14 cellular contexts compared by ENCODE assay signal in the genomic region with DNA sequence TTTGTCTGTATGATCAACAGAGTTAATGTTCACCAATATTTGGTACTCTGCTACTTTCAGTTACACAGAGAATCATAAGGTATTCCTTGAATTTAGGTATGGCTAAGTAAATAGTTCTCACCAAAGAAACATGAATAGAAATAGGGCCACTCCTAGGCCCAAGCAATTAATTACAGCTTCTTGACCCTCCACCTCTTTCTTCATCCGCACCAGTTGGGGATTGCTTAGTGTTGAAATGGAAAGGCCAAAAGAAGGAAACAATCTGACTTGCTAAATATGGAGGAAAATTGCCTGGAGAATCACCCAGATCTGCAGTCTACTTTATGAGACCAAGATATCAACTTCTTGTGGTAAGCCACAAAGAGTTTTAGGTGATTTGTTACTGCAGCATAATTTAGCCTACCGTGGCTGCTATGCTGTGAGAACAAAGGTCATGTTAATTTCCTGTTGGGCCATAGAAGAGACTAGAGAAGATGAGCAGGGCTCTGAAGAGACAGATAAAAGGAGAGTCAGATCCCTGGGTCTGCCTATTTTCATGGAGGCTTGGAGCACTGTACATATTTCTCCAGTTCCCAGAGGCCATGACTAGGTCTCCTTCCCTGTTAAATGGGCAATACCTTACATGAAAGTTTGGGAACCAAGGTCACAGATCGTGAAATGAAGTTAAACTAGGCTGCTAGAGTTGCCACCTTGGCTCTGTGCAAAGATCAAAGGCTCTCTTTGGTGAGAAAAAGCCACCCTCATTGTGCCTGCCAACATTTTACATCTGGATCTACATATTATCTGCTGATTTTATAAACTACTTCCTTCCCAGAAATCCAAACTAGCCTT.
DNase-seq lines count a peak whose midpoint lies in the region; ATAC-seq and TF ChIP-seq lines count a peak whose summit lies in the region.
"Had no signal": no experiment of that assay in that cellular context is flagged by ENCODE, and none has a peak within 500 bp of the region (broad histone marks: within the 10 kb centered on the region; RNA-seq: fewer than 3 reads in every experiment).

No MANE protein-coding gene starts in this region.

- DNase-seq in CD8-positive, alpha-beta memory T cell, result peak in 2 of 5 donors; percentile 54 to 60
- DNase-seq in GM23338 (ENCODE audit: low spot score), result no peak
- DNase-seq in mucosa of descending colon, result no peak
- DNase-seq in osteoblast (ENCODE audit: insufficient read length, low spot score, missing footprints), result no peak
- no peak for DNase-seq in NCI-H187 (lab: John Stamatoyannopoulos, UW)
- DNase-seq: activated B cell treated with CpG ODN at 0.5 μM for 24 hours, activated gamma-delta T cell treated with Interleukin-2 at 50 U/mL for 16 hours, COR-L47, mammary epithelial cell had no signal

- POLR2A ChIA-PET in CD8-positive, alpha-beta memory T cell (lab: Charles Lee), result interaction anchor here (1.5 kb wide), 1 partner anchor 54 kb away, joined by 4 read pairs; no protein-coding TSS in a partner anchor

- intact Hi-C loops in mucosa of descending colon (cut with DNase I, micrococcal nuclease), result no loop called here

- H4K20me1 ChIP-seq in GM23338 (replicated peaks; ENCODE audit: insufficient read depth) (no peaks in the 10 kb centered on the region), osteoblast (ENCODE audit: insufficient read depth, low read length) (no peaks in the 10 kb centered on the region)

- H3K9me2 ChIP-seq in GM23338 (ENCODE audit: insufficient read depth), result 0 out of 2 replicates have a peak, but pooled peaks cover 8% of the 10 kb centered on the region

- no peaks in the 10 kb centered on the region for H3K36me3 Mint-ChIP-seq in CD8-positive, alpha-beta memory T cell
- H3K36me3 Mint-ChIP-seq in GM23338 (ENCODE audit: low read depth), result peaks cover 3% of the 10 kb centered on the region; the same call in 1 of the 3 replicates
- no peaks in the 10 kb centered on the region for H3K36me3 Mint-ChIP-seq in activated T-helper 17 cell treated with anti-CD3 and anti-CD28 coated beads, Interleukin-2, amount 50 U/mL, for 72 hours (ENCODE audit: low read depth)

- no peaks in the 10 kb centered on the region for H3K27me3 ChIP-seq in CD8-positive, alpha-beta memory T cell (ENCODE audit: insufficient read depth, low read length, poor library complexity, severe bottlenecking)
- H3K27me3 ChIP-seq in GM23338 (ENCODE audit: insufficient read depth) (no peaks in the 10 kb centered on the region), osteoblast (ENCODE audit: insufficient read depth, low read length) (no peaks in the 10 kb centered on the region)
- H3K27me3 ChIP-seq: neutrophil had no signal

- peak overlapping the region; percentile 81 to 95 (median 92) for H3K27ac Mint-ChIP-seq in CD8-positive, alpha-beta memory T cell
- H3K27ac Mint-ChIP-seq in GM23338, result no peak overlapping the region
- peak overlapping the region; percentile 81 for H3K27ac Mint-ChIP-seq in activated T-helper 17 cell treated with anti-CD3 and anti-CD28 coated beads, Interleukin-2, amount 50 U/mL, for 72 hours
- H3K27ac Mint-ChIP-seq: activated B cell treated with CpG ODN at 0.5 μM for 24 hours had no signal

- H3K9me3 ChIP-seq in CD8-positive, alpha-beta memory T cell (ENCODE audit: low read length), result no peaks in the 10 kb centered on the region
- no peaks in the 10 kb centered on the region for H3K9me3 ChIP-seq in mucosa of descending colon
- H3K9me3 ChIP-seq in osteoblast (ENCODE audit: low read depth, low read length), result no peaks in the 10 kb centered on the region
- H3K9me3 ChIP-seq: neutrophil had no signal

- no peaks in the 10 kb centered on the region for H3F3A ChIP-seq in GM23338 (replicated peaks; ENCODE audit: low read depth)

- no peak overlapping the region for H3K4me2 ChIP-seq in GM23338
- H3K4me2 ChIP-seq in osteoblast (ENCODE audit: insufficient read depth, low read length), result no peak overlapping the region

- peak overlapping the region; percentile 47 for H3K4me3 ChIP-seq in CD8-positive, alpha-beta memory T cell (ENCODE audit: low read length)
- H3K4me3 ChIP-seq in GM23338 (no peak overlapping the region), mucosa of descending colon (no peak overlapping the region), osteoblast (ENCODE audit: insufficient read depth, low read length) (no peak overlapping the region)
- H3K4me3 ChIP-seq: K562, SK-N-MC had no signal

- no peaks in the 10 kb centered on the region for H3K27me3 Mint-ChIP-seq in CD8-positive, alpha-beta memory T cell
- peaks cover 3% of the 10 kb centered on the region for H3K27me3 Mint-ChIP-seq in GM23338 (ENCODE audit: insufficient read depth, low read depth, poor library complexity)
- no peaks in the 10 kb centered on the region for H3K27me3 Mint-ChIP-seq in activated T-helper 17 cell treated with anti-CD3 and anti-CD28 coated beads, Interleukin-2, amount 50 U/mL, for 72 hours

- H3K79me2 ChIP-seq in GM23338 (replicated peaks; ENCODE audit: insufficient read depth), result no peaks in the 10 kb centered on the region
- H3K79me2 ChIP-seq in osteoblast (ENCODE audit: insufficient read depth, low read length), result no peaks in the 10 kb centered on the region

- peak overlapping the region; percentile 60 to 84 (median 74) for H3K4me3 Mint-ChIP-seq in CD8-positive, alpha-beta memory T cell
- no peak overlapping the region for H3K4me3 Mint-ChIP-seq in GM23338
- peak overlapping the region; percentile 64 for H3K4me3 Mint-ChIP-seq in activated T-helper 17 cell treated with anti-CD3 and anti-CD28 coated beads, Interleukin-2, amount 50 U/mL, for 72 hours
- H3K4me3 Mint-ChIP-seq: activated B cell treated with CpG ODN at 0.5 μM for 24 hours had no signal

- CTCF ChIA-PET in CD8-positive, alpha-beta memory T cell (lab: Charles Lee), result interaction anchor here (1.0 kb wide), 1 partner anchor 42 kb away, joined by 3 read pairs; no protein-coding TSS in a partner anchor

- peaks cover 49% of the 10 kb centered on the region for H3K4me1 ChIP-seq in CD8-positive, alpha-beta memory T cell (ENCODE audit: insufficient read depth, low read length)
- H3K4me1 ChIP-seq in GM23338 (ENCODE audit: insufficient read depth) (no peaks in the 10 kb centered on the region), mucosa of descending colon (ENCODE audit: low read depth) (no peaks in the 10 kb centered on the region), osteoblast (ENCODE audit: insufficient read depth, low read length) (no peaks in the 10 kb centered on the region)

- H3K4me1 Mint-ChIP-seq in CD8-positive, alpha-beta memory T cell, result peaks cover 46 to 61% (median 53%) of the 10 kb centered on the region in 3 donors
- H3K4me1 Mint-ChIP-seq in GM23338, result peaks cover 2% of the 10 kb centered on the region; the same call in 2 of the 3 replicates
- peaks cover 32% of the 10 kb centered on the region for H3K4me1 Mint-ChIP-seq in activated T-helper 17 cell treated with anti-CD3 and anti-CD28 coated beads, Interleukin-2, amount 50 U/mL, for 72 hours
- H3K4me1 Mint-ChIP-seq: activated B cell treated with CpG ODN at 0.5 μM for 24 hours had no signal

- no peak overlapping the region for H3K27ac ChIP-seq in CD8-positive, alpha-beta memory T cell (ENCODE audit: low read depth, low read length)
- no peak overlapping the region for H3K27ac ChIP-seq in GM23338 (ENCODE audit: low read depth)
- no peak overlapping the region for H3K27ac ChIP-seq in osteoblast (ENCODE audit: low read depth, low read length)
- H3K27ac ChIP-seq: neutrophil, SK-N-MC had no signal

- TF ChIP-seq CTCF in GM23338 (conservative IDR thresholded peaks at IDR 0.05; ENCODE audit: low read depth in 2 of 2), result no peak
- no peak for TF ChIP-seq CTCF in mucosa of descending colon (IDR thresholded peaks at IDR 0.05)
- TF ChIP-seq CTCF in osteoblast (IDR thresholded peaks at IDR 0.05; ENCODE audit: extremely low read depth, low read depth, low read length), result no peak

- H3K9me3 Mint-ChIP-seq in CD8-positive, alpha-beta memory T cell, result peaks cover 0 to 2% (median 0%) of the 10 kb centered on the region in 5 donors
- H3K9me3 Mint-ChIP-seq in GM23338, result peaks cover 5% of the 10 kb centered on the region; the same call in 2 of the 3 replicates
- H3K9me3 Mint-ChIP-seq in activated T-helper 17 cell treated with anti-CD3 and anti-CD28 coated beads, Interleukin-2, amount 50 U/mL, for 72 hours, result no peaks in the 10 kb centered on the region
- H3K9me3 Mint-ChIP-seq: activated B cell treated with CpG ODN at 0.5 μM for 24 hours had no signal

- ATAC-seq in GM23338 (no peak), mucosa of descending colon (peak; percentile 63), HG02623 (IDR thresholded peaks at IDR 0.05; ENCODE audit: unreplicated experiment) (no peak)
- ATAC-seq in activated T-helper 17 cell treated with anti-CD3 and anti-CD28 coated beads, Interleukin-2, amount 50 U/mL, for 72 hours (replicated peaks), result peak; percentile 81
- ATAC-seq: K562 had no signal

- H2AFZ ChIP-seq in GM23338 (peak overlapping the region; percentile 3; the same call in 1 of the 2 replicates), osteoblast (ENCODE audit: low read length) (no peak overlapping the region)

- no peaks in the 10 kb centered on the region for H3K36me3 ChIP-seq in CD8-positive, alpha-beta memory T cell (ENCODE audit: insufficient read depth, low read length)
- H3K36me3 ChIP-seq in GM23338 (ENCODE audit: insufficient read depth) (no peaks in the 10 kb centered on the region), mucosa of descending colon (ENCODE audit: low read depth) (no peaks in the 10 kb centered on the region), osteoblast (ENCODE audit: insufficient read depth, low read length) (no peaks in the 10 kb centered on the region)
- H3K36me3 ChIP-seq: neutrophil had no signal

TF ChIP-seq in GM23338, 12 proteins besides CTCF, POLR2A, EP300 and RAD21 (continues in another document):
- TF ChIP-seq, protein P1, sequence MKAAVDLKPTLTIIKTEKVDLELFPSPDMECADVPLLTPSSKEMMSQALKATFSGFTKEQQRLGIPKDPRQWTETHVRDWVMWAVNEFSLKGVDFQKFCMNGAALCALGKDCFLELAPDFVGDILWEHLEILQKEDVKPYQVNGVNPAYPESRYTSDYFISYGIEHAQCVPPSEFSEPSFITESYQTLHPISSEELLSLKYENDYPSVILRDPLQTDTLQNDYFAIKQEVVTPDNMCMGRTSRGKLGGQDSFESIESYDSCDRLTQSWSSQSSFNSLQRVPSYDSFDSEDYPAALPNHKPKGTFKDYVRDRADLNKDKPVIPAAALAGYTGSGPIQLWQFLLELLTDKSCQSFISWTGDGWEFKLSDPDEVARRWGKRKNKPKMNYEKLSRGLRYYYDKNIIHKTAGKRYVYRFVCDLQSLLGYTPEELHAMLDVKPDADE (IDR thresholded peaks at IDR 0.05), result no peak
- TF ChIP-seq JUNB (IDR thresholded peaks at IDR 0.05; ENCODE audit: unreplicated experiment), result no peak

Comparison
In these comparisons a context has a peak if more than half of its experiments do, and no peak if none do; other contexts are left out.
1. ATAC-seq: peak in activated T-helper 17 cell treated with anti-CD3 and anti-CD28 coated beads, Interleukin-2, amount 50 U/mL, for 72 hours (single experiment) and mucosa of descending colon (single experiment); none in GM23338 (single experiment) and HG02623 (single experiment).